11 cellular contexts compared by ENCODE assay signal in genomic region chr1:55040083-55040952, GRCh38. TPM values are rescaled to one million over a fixed set of nuclear protein-coding genes. Genes with fewer than 3 reads are reported as not detected.
DNase-seq lines count a peak whose midpoint lies in the region; ATAC-seq, FAIRE-seq and TF ChIP-seq lines count a peak whose summit lies in the region.
"Had no signal": no experiment of that assay in that cellular context is flagged by ENCODE, and none has a peak within 500 bp of the region (broad histone marks: within the 10 kb centered on the region; RNA-seq: fewer than 3 reads in every experiment).

No MANE protein-coding gene starts in this region.

- H3K27ac ChIP-seq in HUES64 (ENCODE audit: low read depth, low read length): no peak overlapping the region
- no peak overlapping the region for H3K27ac ChIP-seq in brain microvascular endothelial cell
- H3K27ac ChIP-seq: testis had no signal

- 60% methylated on average over 49 of the region's 49 CpGs for WGBS in HUES64

- no peak for ATAC-seq in GM21786 (IDR thresholded peaks at IDR 0.05; ENCODE audit: unreplicated experiment)

- in situ Hi-C loops in brain microvascular endothelial cell (cut with HindIII; ENCODE audit: low pct_ligation_motif_present, low sequenced_read_pairs): no loop called here

- peak overlapping the region; percentile 17; the same call in 1 of the 2 replicates for H3K9ac ChIP-seq in HUES64 (ENCODE audit: low read depth, low read length)

- no peaks in the 10 kb centered on the region for H3K9me3 ChIP-seq in HUES64 (ENCODE audit: insufficient read depth, low read depth, low read length)
- H3K9me3 ChIP-seq: testis had no signal

- H3K36me3 ChIP-seq in HUES64 (ENCODE audit: insufficient read depth, low read length) (0 out of 2 replicates have a peak, but pooled peaks cover 3% of the 10 kb centered on the region), brain microvascular endothelial cell (replicated peaks) (no peaks in the 10 kb centered on the region), kidney epithelial cell (ENCODE audit: control insufficient read depth, insufficient read depth, low read length) (no peaks in the 10 kb centered on the region)

- peak overlapping the region; percentile 54 for H3K4me3 ChIP-seq in HUES64 (ENCODE audit: low read length)
- peak overlapping the region; percentile 56 for H3K4me3 ChIP-seq in brain microvascular endothelial cell (ENCODE audit: low read depth, low read length)
- H3K4me3 ChIP-seq in kidney epithelial cell (ENCODE audit: low read depth, low read length): peak overlapping the region; percentile 52
- peak overlapping the region; percentile 50 for H3K4me3 ChIP-seq in skeletal muscle cell (ENCODE audit: low read depth, low read length)

- no peak for DNase-seq in brain microvascular endothelial cell
- DNase-seq in kidney epithelial cell (ENCODE audit: low read depth): no peak
- no peak for DNase-seq in skeletal muscle cell (ENCODE audit: low read depth)
- DNase-seq in hippocampal formation (lab: John Stamatoyannopoulos, UW): no peak
- DNase-seq in SHP77 treated with DMSO at 0.1 percent for 48 hours (lab: John Stamatoyannopoulos, UW): no peak
- DNase-seq in GM19239 (ENCODE audit: insufficient read length, low spot score): no peak

- H3K27me3 ChIP-seq in HUES64 (ENCODE audit: insufficient read depth, low read length): peaks cover 56% of the 10 kb centered on the region
- H3K27me3 ChIP-seq in brain microvascular endothelial cell (replicated peaks): peaks cover 62% of the 10 kb centered on the region
- peaks cover 17% of the 10 kb centered on the region for H3K27me3 ChIP-seq in kidney epithelial cell (ENCODE audit: control insufficient read depth, insufficient read depth, low read length)
- H3K27me3 ChIP-seq: testis had no signal

- FAIRE-seq in GM19239 (lab: Jason Lieb, UNC): no peak

- H3K4me1 ChIP-seq in HUES64 (ENCODE audit: insufficient read depth, low read length): no peaks in the 10 kb centered on the region

- TF ChIP-seq CTCF in brain microvascular endothelial cell (IDR thresholded peaks at IDR 0.05; ENCODE audit: low read depth, low read length, missing control alignments): no peak
- no peak for TF ChIP-seq CTCF in kidney epithelial cell (IDR thresholded peaks at IDR 0.05; ENCODE audit: insufficient read depth, low read length, poor library complexity, severe bottlenecking)

RNA-seq across cellular contexts. Expression of gene PCSK9, which starts 1.0 kb away (rescaled TPM):
- polyA plus RNA-seq in HUES64 (2013, experiment 1 of 2): 19.2 TPM
- polyA plus RNA-seq in HUES64 (2013, experiment 2 of 2): 20.7 TPM
- total RNA-seq in kidney epithelial cell: 4.5 and 6.8 TPM in 2 replicates

RNA-seq across cellular contexts. Expression of gene BSND, which starts 41.6 kb away (rescaled TPM):
- 0.20 TPM for polyA plus RNA-seq in HUES64 (2013, experiment 1 of 2)
- 0.19 TPM for polyA plus RNA-seq in HUES64 (2013, experiment 2 of 2)
- not detected in 2 replicates for total RNA-seq in kidney epithelial cell
- total RNA-seq: H4, HT1080 had no signal

RNA-seq across cellular contexts. Expression of gene TMEM61, which starts 59.9 kb away (rescaled TPM):
- 0.25 TPM for polyA plus RNA-seq in HUES64 (2013, experiment 1 of 2)
- 0.38 TPM for polyA plus RNA-seq in HUES64 (2013, experiment 2 of 2)
- total RNA-seq in kidney epithelial cell: 0.41 and 1.6 TPM in 2 replicates
- total RNA-seq: HT1080 had no signal
